ENCODE assay signal across 8 cellular contexts in the genomic region with DNA sequence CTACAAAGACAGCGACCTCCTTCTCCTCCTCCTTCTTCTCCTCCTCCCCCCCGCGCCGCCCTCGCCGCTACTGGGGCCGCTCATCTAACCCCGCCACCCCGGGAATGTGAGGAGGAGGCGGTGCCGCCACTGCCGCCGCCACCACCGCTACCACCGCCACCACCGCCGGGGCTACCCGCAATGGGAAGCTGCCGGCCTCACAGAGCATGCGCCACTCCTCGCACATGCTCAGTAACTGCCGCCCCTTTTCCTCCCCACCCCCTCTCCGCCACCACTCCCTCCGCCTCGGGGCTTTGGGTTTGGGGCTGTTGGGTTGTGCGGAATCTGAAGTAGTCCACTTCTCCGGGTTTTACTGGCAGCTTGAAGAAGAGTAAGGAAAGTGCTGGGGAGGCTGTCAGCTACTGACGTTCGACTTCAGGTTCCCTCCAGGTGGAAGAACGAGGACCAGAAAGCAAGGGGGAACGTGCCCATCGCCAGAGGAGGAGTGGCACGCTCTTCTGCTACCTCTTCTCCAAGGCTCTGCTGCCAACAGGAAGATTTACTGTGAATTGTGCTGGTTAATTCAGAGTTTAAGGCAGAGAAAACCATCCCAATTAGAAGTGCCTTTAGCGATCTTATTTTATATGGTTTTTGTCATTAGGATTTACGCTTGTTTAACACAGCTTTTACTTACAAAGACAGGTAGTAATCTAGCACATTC. TPM values are rescaled to one million over a fixed set of nuclear protein-coding genes. Genes with fewer than 3 reads are reported as not detected.
DNase-seq lines count a peak whose midpoint lies in the region; ATAC-seq and TF ChIP-seq lines count a peak whose summit lies in the region.

Gene MYCBP2 (minus strand): TSS at position 190 of the 700 bp plus-strand sequence. CDS start 319 bp downstream, outside the sequence.

- CTCF ChIA-PET in activated CD4-positive, alpha-beta T cell treated with anti-CD3 and anti-CD28 coated beads for 36 hours (lab: Charles Lee): interaction anchor here (0.8 to 3.3 kb wide), 8 partner anchors 8 to 302 kb away, joined by 3 to 25 read pairs (median 3); no protein-coding TSS in a partner anchor

- H3K36me3 ChIP-seq in kidney epithelial cell (ENCODE audit: control insufficient read depth, insufficient read depth, low read length): no peaks in the 10 kb centered on the region

- H3K4me3 ChIP-seq in choroid plexus epithelial cell (ENCODE audit: low read depth, low read length): peak within 1 kb of the TSS; percentile 89
- H3K4me3 ChIP-seq in kidney epithelial cell (ENCODE audit: low read depth, low read length): peak within 1 kb of the TSS; percentile 80

- TF ChIP-seq CTCF in choroid plexus epithelial cell (conservative IDR thresholded peaks at IDR 0.05; ENCODE audit: low read depth, low read length) (no peak), kidney epithelial cell (IDR thresholded peaks at IDR 0.05; ENCODE audit: insufficient read depth, low read length, poor library complexity, severe bottlenecking) (no peak)

- H3K27me3 Mint-ChIP-seq in activated CD4-positive, alpha-beta T cell treated with anti-CD3 and anti-CD28 coated beads for 36 hours: no peaks in the 10 kb centered on the region

- peak; percentile 99 for DNase-seq in AML-193 (lab: John Stamatoyannopoulos, UW)
- DNase-seq in GM19238 (ENCODE audit: insufficient read length, low spot score): peak; percentile 80
- peak; percentile 94 to 97 for DNase-seq in NCI-H524 (lab: John Stamatoyannopoulos, UW)
- peak; percentile 98 for DNase-seq in activated CD4-positive, alpha-beta T cell treated with anti-CD3 and anti-CD28 coated beads for 36 hours
- DNase-seq in choroid plexus epithelial cell (ENCODE audit: low read depth): peak; percentile 99
- DNase-seq in kidney epithelial cell (ENCODE audit: low read depth): peak; percentile 89
- peak; percentile 95 for DNase-seq in stimulated activated CD4-positive, alpha-beta T cell treated with anti-CD3 and anti-CD28 coated beads, Interleukin-1b, Interleukin-23, amount 100 ng/mL, for 1 hour (ENCODE audit: low read depth in 2 of 2)

- H3K4me1 Mint-ChIP-seq in activated CD4-positive, alpha-beta T cell treated with anti-CD3 and anti-CD28 coated beads for 36 hours: peaks cover 64% of the 10 kb centered on the region

- H3K36me3 Mint-ChIP-seq in activated CD4-positive, alpha-beta T cell treated with anti-CD3 and anti-CD28 coated beads for 36 hours (ENCODE audit: low read depth): peaks cover 5% of the 10 kb centered on the region

- intact Hi-C loops in activated CD4-positive, alpha-beta T cell treated with anti-CD3 and anti-CD28 coated beads for 36 hours (cut with DNase I, micrococcal nuclease): loop anchor here (1.0 to 10.0 kb wide), 7 partner anchors 62 to 1792 kb away; partner anchors contain the start of genes CLN5 (in 1 of the 2), COMMD6 (in 1 of the 2), FBXL3 (in 1 of the 2) and OBI1 (in 1 of the 2)

- peak within 1 kb of the TSS; percentile 90 for H3K4me3 Mint-ChIP-seq in activated CD4-positive, alpha-beta T cell treated with anti-CD3 and anti-CD28 coated beads for 36 hours

- POLR2A ChIA-PET in activated CD4-positive, alpha-beta T cell treated with anti-CD3 and anti-CD28 coated beads for 36 hours (lab: Charles Lee): interaction anchor here (0.6 to 1.7 kb wide), 4 partner anchors 10 to 302 kb away, joined by 3 to 10 read pairs (median 4); no protein-coding TSS in a partner anchor

- no peaks in the 10 kb centered on the region for H3K9me3 Mint-ChIP-seq in activated CD4-positive, alpha-beta T cell treated with anti-CD3 and anti-CD28 coated beads for 36 hours (ENCODE audit: low read depth)

- H3K27me3 ChIP-seq in kidney epithelial cell (ENCODE audit: control insufficient read depth, insufficient read depth, low read length): no peaks in the 10 kb centered on the region

- H3K27ac Mint-ChIP-seq in activated CD4-positive, alpha-beta T cell treated with anti-CD3 and anti-CD28 coated beads for 36 hours: peak within 1 kb of the TSS; percentile 95

- peak; percentile 54 for ATAC-seq in HG03442 (IDR thresholded peaks at IDR 0.05; ENCODE audit: unreplicated experiment)
- peak; percentile 70 for ATAC-seq in activated CD4-positive, alpha-beta T cell treated with anti-CD3 and anti-CD28 coated beads for 36 hours

RNA-seq across cellular contexts. Expression of gene MYCBP2, which starts in this region (rescaled TPM):
- 10 to 100 TPM; 71.3 to 85.9 TPM for total RNA-seq in activated CD4-positive, alpha-beta T cell treated with anti-CD3 and anti-CD28 coated beads for 36 hours
- 46.3 and 51.6 TPM in 2 replicates for total RNA-seq in kidney epithelial cell

Comparison
In these comparisons a context has a peak if more than half of its experiments do, and no peak if none do; other contexts are left out.
1. Peak in every context shown above with its lines: DNase-seq, ATAC-seq and H3K4me3 ChIP-seq.